In genomic region chr13:33561627-33562026, GRCh38 we compare ENCODE assay signal across 28 cellular contexts.
"Had no signal": no experiment of that assay in that cellular context is flagged by ENCODE, and none has a peak within 500 bp of the region (broad histone marks: within the 10 kb centered on the region; RNA-seq: fewer than 3 reads in every experiment).

No MANE protein-coding gene starts in this region.

- H3K9ac ChIP-seq: KMS-11 had no signal

- H3K27ac ChIP-seq: brain microvascular endothelial cell, KMS-11, PC-9 had no signal

- H3K36me3 ChIP-seq: brain microvascular endothelial cell had no signal

- H3K4me1 Mint-ChIP-seq: activated naive CD8-positive, alpha-beta T cell treated with anti-CD3 and anti-CD28 coated beads for 36 hours had no signal

- H3K4me3 Mint-ChIP-seq: activated CD4-positive, alpha-beta T cell treated with anti-CD3 and anti-CD28 coated beads, Interleukin-2, amount 10 ng/mL, durations not matched to agents 24 days and 14 days; activated CD8-positive, alpha-beta T cell treated with anti-CD3 and anti-CD28 coated beads for 36 hours; activated naive CD8-positive, alpha-beta T cell treated with anti-CD3 and anti-CD28 coated beads for 36 hours; activated T-cell treated with anti-CD3 and anti-CD28 coated beads, Interleukin-2, amount 50 U/mL, for 72 hours; activated T-helper 17 cell treated with anti-CD3 and anti-CD28 coated beads, Interleukin-2, amount 50 U/mL, for 72 hours; T-helper 2 cell treated with Interferon-gamma antibody and Interleukin-4, amounts not matched to agents 5 μg/mL and 100 μg/mL, for 36 hours had no signal

- H3K27ac Mint-ChIP-seq: activated CD4-positive, alpha-beta T cell treated with anti-CD3 and anti-CD28 coated beads, Interleukin-2, amount 10 ng/mL, durations not matched to agents 24 days and 14 days; activated CD8-positive, alpha-beta T cell treated with anti-CD3 and anti-CD28 coated beads for 36 hours; activated naive CD8-positive, alpha-beta T cell treated with anti-CD3 and anti-CD28 coated beads for 36 hours; activated T-cell treated with anti-CD3 and anti-CD28 coated beads, Interleukin-2, amount 50 U/mL, for 72 hours; activated T-helper 17 cell treated with anti-CD3 and anti-CD28 coated beads, Interleukin-2, amount 50 U/mL, for 72 hours; T-helper 2 cell treated with Interferon-gamma antibody and Interleukin-4, amounts not matched to agents 5 μg/mL and 100 μg/mL, for 36 hours had no signal

- H3K36me3 Mint-ChIP-seq: activated naive CD8-positive, alpha-beta T cell treated with anti-CD3 and anti-CD28 coated beads for 36 hours had no signal

- H3K4me2 ChIP-seq: KMS-11, PC-9 had no signal

- H3K27me3 ChIP-seq: brain microvascular endothelial cell had no signal

- DNase-seq: activated CD4-positive, alpha-beta T cell treated with anti-CD3 and anti-CD28 coated beads, Interleukin-2, amount 10 ng/mL, durations not matched to agents 24 days and 14 days; activated CD4-positive, alpha-beta T cell treated with anti-CD3 and anti-CD28 coated beads, Interleukin-2, amount 50 U/mL, for 4 hours; activated CD8-positive, alpha-beta T cell treated with anti-CD3 and anti-CD28 coated beads for 36 hours; activated effector memory CD4-positive, alpha-beta T cell treated with anti-CD3 and anti-CD28 coated beads, Interleukin-2, amount 50 U/mL, for 16 hours; activated naive CD4-positive, alpha-beta T cell; activated naive CD4-positive, alpha-beta T cell treated with anti-CD3 and anti-CD28 coated beads, Interleukin-2, amount 50 U/mL, for 16 hours; activated naive CD8-positive, alpha-beta T cell treated with anti-CD3 and anti-CD28 coated beads for 36 hours; activated T-cell treated with anti-CD3 and anti-CD28 coated beads, Interleukin-2, amount 50 U/mL, for 1 hour; activated T-cell treated with anti-CD3 and anti-CD28 coated beads, Interleukin-2, amount 50 U/mL, for 72 hours; amniotic stem cell; aorta; brain microvascular endothelial cell; central memory CD4-positive, alpha-beta T cell; MM.1S; MV-4-11; NCI-H1092; NCI-H146; NCI-H187; NCI-H2029 treated with DMSO at 0.1 percent for 48 hours; NCI-H2171 treated with DMSO at 0.1 percent for 48 hours; NCI-H2227 treated with DMSO at 0.1 percent for 48 hours; NCI-H446; NCI-H510A treated with DMSO at 0.1 percent for 48 hours; PC-9; Right ventricle myocardium superior had no signal

- ATAC-seq: activated CD8-positive, alpha-beta T cell treated with anti-CD3 and anti-CD28 coated beads for 36 hours; activated T-cell treated with anti-CD3 and anti-CD28 coated beads, Interleukin-2, amount 50 U/mL, for 72 hours; activated T-helper 17 cell treated with anti-CD3 and anti-CD28 coated beads, Interleukin-2, amount 50 U/mL, for 72 hours had no signal

- H3K27me3 Mint-ChIP-seq: activated CD4-positive, alpha-beta T cell treated with anti-CD3 and anti-CD28 coated beads, Interleukin-2, amount 10 ng/mL, durations not matched to agents 24 days and 14 days; activated T-helper 17 cell treated with anti-CD3 and anti-CD28 coated beads, Interleukin-2, amount 50 U/mL, for 72 hours had no signal

- H2AFZ ChIP-seq: PC-9 had no signal

- H3K4me3 ChIP-seq: PC-9 had no signal

- H3K9me3 Mint-ChIP-seq: activated CD4-positive, alpha-beta T cell treated with anti-CD3 and anti-CD28 coated beads, Interleukin-2, amount 10 ng/mL, durations not matched to agents 24 days and 14 days; activated CD8-positive, alpha-beta T cell treated with anti-CD3 and anti-CD28 coated beads for 36 hours; activated naive CD8-positive, alpha-beta T cell treated with anti-CD3 and anti-CD28 coated beads for 36 hours; activated T-cell treated with anti-CD3 and anti-CD28 coated beads, Interleukin-2, amount 50 U/mL, for 72 hours; activated T-helper 17 cell treated with anti-CD3 and anti-CD28 coated beads, Interleukin-2, amount 50 U/mL, for 72 hours; T-helper 2 cell treated with Interferon-gamma antibody and Interleukin-4, amounts not matched to agents 5 μg/mL and 100 μg/mL, for 36 hours had no signal
